8 cellular contexts compared by ENCODE assay signal in the genomic region with DNA sequence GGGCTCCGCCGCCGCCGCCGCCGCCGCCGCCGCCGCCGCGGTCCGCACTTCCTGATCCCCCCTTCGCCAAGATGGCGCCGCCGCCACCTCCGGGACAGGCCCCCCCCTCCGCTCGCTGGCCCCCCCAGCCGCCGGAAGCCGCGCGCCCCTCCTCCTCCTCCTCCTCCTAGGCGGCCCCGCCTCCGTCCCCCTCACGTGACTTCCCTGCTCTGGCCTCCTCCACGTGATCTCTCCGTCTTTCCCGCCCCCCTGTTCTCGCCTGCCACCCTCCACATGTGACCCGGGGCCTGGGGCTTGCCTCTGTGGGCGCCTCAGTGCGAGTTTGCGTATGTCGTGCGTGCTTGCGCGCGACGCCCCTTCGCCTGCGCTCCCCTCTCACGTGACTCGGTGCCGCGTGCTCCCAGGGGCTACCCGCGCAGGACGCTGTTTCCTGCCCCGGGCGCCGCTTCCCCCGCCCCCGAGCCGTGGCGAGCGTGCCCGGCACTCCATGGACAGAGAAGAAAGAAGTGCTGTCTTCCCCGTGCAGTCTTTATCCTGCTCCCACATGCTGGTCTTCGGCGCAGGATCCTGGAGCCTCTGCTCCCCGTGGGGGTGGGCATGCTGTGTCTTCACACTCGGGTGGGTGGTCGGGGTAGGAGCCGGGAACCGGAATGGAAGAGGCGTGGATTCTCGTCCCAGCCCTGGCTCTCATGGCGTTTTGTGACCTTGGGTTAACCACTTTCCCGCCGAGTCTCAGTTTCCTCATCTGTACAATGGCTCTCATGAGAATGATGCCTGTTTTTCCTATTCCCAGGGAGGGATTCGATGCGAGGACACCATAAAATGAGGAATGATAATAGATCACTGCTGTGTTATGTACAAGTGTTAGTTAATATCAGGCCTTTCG. TPM values are rescaled to one million over a fixed set of nuclear protein-coding genes. Genes with fewer than 3 reads are reported as not detected.
DNase-seq lines count a peak whose midpoint lies in the region; ATAC-seq and TF ChIP-seq lines count a peak whose summit lies in the region.

A gene (minus strand): TSS at position 53 of the 886 bp plus-strand sequence. CDS start 109 bp downstream, outside the sequence.

- H3K4me3 ChIP-seq in BE2C (ENCODE audit: low read depth, low read length) (peak within 1 kb of the TSS; percentile 87), colonic mucosa (peak within 1 kb of the TSS; percentile 94)

- TF ChIP-seq CTCF in BE2C (IDR thresholded peaks at IDR 0.05; ENCODE audit: low read depth, low read length), result no peak
- no peak for TF ChIP-seq CTCF in colonic mucosa (IDR thresholded peaks at IDR 0.05)

- H3K36me3 ChIP-seq in BE2C, result peaks cover 19% of the 10 kb centered on the region
- peaks cover 20% of the 10 kb centered on the region for H3K36me3 ChIP-seq in colonic mucosa

- no peaks in the 10 kb centered on the region for H3K27me3 ChIP-seq in BE2C
- H3K27me3 ChIP-seq in colonic mucosa, result no peaks in the 10 kb centered on the region
- H3K27me3 ChIP-seq in layer of hippocampus (ENCODE audit: control insufficient read depth, insufficient read depth, low read length), result no peaks in the 10 kb centered on the region

- intact Hi-C loops in colonic mucosa (cut with DNase I), result loop anchor here (5.0 kb wide), 1 partner anchor 318 kb away; no protein-coding TSS in a partner anchor

- ATAC-seq in HG03460 (IDR thresholded peaks at IDR 0.05; ENCODE audit: unreplicated experiment), result peak; percentile 79

- DNase-seq in BE2C, result peak; percentile 99
- peak; percentile 92 for DNase-seq in GM19240 (ENCODE audit: insufficient read length, low spot score)
- peak; percentile 100 for DNase-seq in NCI-H526 (lab: John Stamatoyannopoulos, UW)
- peak; percentile 99 for DNase-seq in activated CD4-positive, alpha-beta T cell treated with anti-CD3 and anti-CD28 coated beads for 48 hours
- peak; percentile 99 for DNase-seq in colonic mucosa
- DNase-seq in stimulated activated CD4-positive, alpha-beta T cell treated with anti-CD3 and anti-CD28 coated beads, Interleukin-1b, Interleukin-23, amount 100 ng/mL, for 4 hours (ENCODE audit: low read depth in 2 of 2), result peak; percentile 99

- H3K9ac ChIP-seq in colonic mucosa (ENCODE audit: low read depth in 2 of 2, low read length in 2 of 2), result peak within 1 kb of the TSS; percentile 87 to 95

- H3K9me3 ChIP-seq in BE2C (no peaks in the 10 kb centered on the region), colonic mucosa (no peaks in the 10 kb centered on the region)

- H3K27ac ChIP-seq in colonic mucosa (peak within 1 kb of the TSS; percentile 88), layer of hippocampus (ENCODE audit: low read depth, low read length) (peak within 1 kb of the TSS; percentile 95)

- H3K4me1 ChIP-seq in BE2C (peaks cover 2% of the 10 kb centered on the region; the same call in 1 of the 2 replicates), colonic mucosa (peaks cover 7% of the 10 kb centered on the region)

RNA-seq across cellular contexts. Expression of the gene that starts here (rescaled TPM):
- polyA plus RNA-seq in BE2C (2012; ENCODE audit: insufficient read depth, insufficient read length, low read depth), result 265 TPM
- 10 to 100 TPM; 74.1 to 86.1 TPM for total RNA-seq in colonic mucosa

Comparison
In these comparisons a context has a peak if more than half of its experiments do, and no peak if none do; other contexts are left out.
1. Peak in every context shown above with its lines: DNase-seq, ATAC-seq, H3K4me3 ChIP-seq and H3K27ac ChIP-seq.